Comparison of ENCODE assay signal across 9 cellular contexts in the genomic region with DNA sequence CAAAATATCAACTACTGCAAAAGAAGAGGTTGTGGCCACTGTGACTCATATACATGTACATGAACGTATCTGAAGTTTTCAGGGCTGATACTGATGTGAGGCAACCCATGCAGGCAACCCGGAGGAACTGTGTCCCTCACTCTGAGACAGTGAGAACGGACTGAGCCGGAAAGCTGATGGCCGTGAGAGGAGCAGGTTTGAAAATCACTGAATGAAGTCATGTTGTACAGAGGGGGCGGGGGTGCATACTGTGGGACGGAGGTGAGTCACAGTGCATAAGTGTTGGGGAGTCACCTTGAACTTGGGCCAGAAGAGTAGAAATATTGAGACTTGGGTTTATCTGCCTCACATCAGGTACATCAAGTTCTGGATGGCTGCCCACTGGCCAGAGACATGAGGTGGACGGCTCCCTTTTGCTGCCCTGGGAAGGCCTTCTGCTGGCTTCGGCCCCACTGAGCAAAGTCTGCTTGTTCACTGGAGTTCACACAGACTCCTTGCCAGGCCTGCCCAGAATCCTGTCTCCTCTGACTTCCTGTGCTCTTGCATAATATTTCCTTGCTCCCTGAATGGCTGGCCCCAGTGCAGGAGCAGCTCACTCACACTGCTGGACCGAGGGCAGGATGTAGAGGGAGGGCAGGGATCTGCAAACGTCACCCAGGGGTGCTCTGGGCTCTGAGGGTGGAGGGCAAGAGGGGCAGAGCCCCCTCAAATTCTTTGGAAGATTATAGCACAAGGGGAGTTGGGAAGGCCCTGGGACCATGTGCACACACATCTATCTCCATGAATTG. TPM values are rescaled to one million over a fixed set of nuclear protein-coding genes. Genes with fewer than 3 reads are reported as not detected.
DNase-seq lines count a peak whose midpoint lies in the region; ATAC-seq, FAIRE-seq and TF ChIP-seq lines count a peak whose summit lies in the region.
"Had no signal": no experiment of that assay in that cellular context is flagged by ENCODE, and none has a peak within 500 bp of the region (broad histone marks: within the 10 kb centered on the region; RNA-seq: fewer than 3 reads in every experiment).

No MANE protein-coding gene starts in this region.

- peak overlapping the region; percentile 15 for H3K4me3 ChIP-seq in osteoblast (ENCODE audit: insufficient read depth, low read length)

- TF ChIP-seq CTCF in osteoblast (IDR thresholded peaks at IDR 0.05; ENCODE audit: extremely low read depth, low read depth, low read length): no peak

- TF ChIP-seq POLR2A in GM18505 (IDR thresholded peaks at IDR 0.05; ENCODE audit: borderline replicate concordance, extremely low read depth, insufficient read depth, insufficient read length): no peak

- no peak overlapping the region for H2AFZ ChIP-seq in osteoblast (ENCODE audit: low read length)

- peak overlapping the region; percentile 73 for H3K4me2 ChIP-seq in osteoblast (ENCODE audit: insufficient read depth, low read length)

- H4K20me1 ChIP-seq in osteoblast (ENCODE audit: insufficient read depth, low read length): no peaks in the 10 kb centered on the region

- DNase-seq in GOT3 (lab: John Stamatoyannopoulos, UW) (peak; percentile 64), RCC 7860 (ENCODE audit: low spot score) (peak; percentile 99), osteoblast (ENCODE audit: insufficient read length, low spot score, missing footprints) (peak; percentile 86)

- peak overlapping the region; percentile 95 for H3K27ac ChIP-seq in osteoblast (ENCODE audit: low read depth, low read length)
- H3K27ac ChIP-seq: neutrophil had no signal

- FAIRE-seq in RCC 7860 (lab: Jason Lieb, UNC): peak; percentile 93

- no peaks in the 10 kb centered on the region for H3K27me3 ChIP-seq in osteoblast (ENCODE audit: insufficient read depth, low read length)

- no peaks in the 10 kb centered on the region for H3K9me3 ChIP-seq in osteoblast (ENCODE audit: low read depth, low read length)
- H3K9me3 ChIP-seq: neutrophil had no signal

- ATAC-seq in esophagus mucosa (peak; percentile 91), HG02852 (IDR thresholded peaks at IDR 0.05; ENCODE audit: unreplicated experiment) (no peak), HG02588 (IDR thresholded peaks at IDR 0.05; ENCODE audit: unreplicated experiment) (no peak), HG03097 (IDR thresholded peaks at IDR 0.05; ENCODE audit: low FRiP score, unreplicated experiment) (no peak), GM18505 (IDR thresholded peaks at IDR 0.05; ENCODE audit: unreplicated experiment) (no peak)

- peaks cover 69% of the 10 kb centered on the region for H3K4me1 ChIP-seq in osteoblast (ENCODE audit: insufficient read depth, low read length)

- peaks cover 77% of the 10 kb centered on the region for H3K79me2 ChIP-seq in osteoblast (ENCODE audit: insufficient read depth, low read length)

- no peaks in the 10 kb centered on the region for H3K36me3 ChIP-seq in osteoblast (ENCODE audit: insufficient read depth, low read length)
- H3K36me3 ChIP-seq: neutrophil had no signal

RNA-seq across cellular contexts. Expression of a gene that starts 18.1 kb away (rescaled TPM):
- total RNA-seq in esophagus mucosa (89.5 TPM), osteoblast (198 and 260 TPM in 2 replicates)
